Comparison of ENCODE assay signal across 26 cellular contexts in the genomic region with DNA sequence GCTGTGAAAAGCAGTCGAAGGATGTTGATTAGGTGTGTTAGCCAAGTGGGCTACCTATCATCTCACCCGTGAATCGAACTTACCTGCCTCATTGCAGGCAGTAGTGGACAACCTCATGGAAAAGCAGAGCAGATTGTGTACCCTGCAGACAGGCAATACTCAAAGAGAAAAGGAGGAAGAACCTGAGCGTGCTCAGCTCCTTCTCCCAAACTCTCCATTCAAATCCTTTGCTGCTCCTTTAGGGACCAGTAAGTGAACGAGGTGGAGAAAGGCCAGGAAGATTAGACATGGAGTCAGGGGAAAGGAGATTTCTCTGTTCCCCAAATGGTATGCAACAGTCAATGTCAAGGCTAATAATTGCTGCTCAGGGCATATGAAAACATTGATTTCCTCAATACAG. TPM values are rescaled to one million over a fixed set of nuclear protein-coding genes. Genes with fewer than 3 reads are reported as not detected.
"Had no signal": no experiment of that assay in that cellular context is flagged by ENCODE, and none has a peak within 500 bp of the region (broad histone marks: within the 10 kb centered on the region; RNA-seq: fewer than 3 reads in every experiment).

No MANE protein-coding gene starts in this region.

- DNase-seq: naive thymus-derived CD8-positive, alpha-beta T cell; nephron progenitor cell; pancreas; retina; right cardiac atrium; right lobe of liver; sigmoid colon; small intestine; stimulated activated CD4-positive, alpha-beta T cell treated with anti-CD3 and anti-CD28 coated beads, Interleukin-15, amount 100 ng/mL, for 24 hours; stimulated activated CD4-positive, alpha-beta T cell treated with anti-CD3 and anti-CD28 coated beads, Interleukin-2, amount 100 ng/mL, for 24 hours; stimulated activated CD4-positive, alpha-beta T cell treated with anti-CD3 and anti-CD28 coated beads, Interleukin-2, amount 100 ng/mL, for 48 hours; stimulated activated CD4-positive, alpha-beta T cell treated with anti-CD3 and anti-CD28 coated beads, Interleukin-4, amount 100 ng/mL, for 24 hours; stimulated activated naive B cell treated with anti-CD40 and anti-IgM and Interleukin-4, amounts not matched to agents 10 μg/mL and 1 μg/mL and 100 μg/mL, for 72 hours; stimulated activated naive CD4-positive, alpha-beta T cell treated with Interleukin-2 at 50 U/mL for 16 hours; stomach; thyroid gland; trophoblast cell; upper lobe of left lung had no signal

- H3K27ac ChIP-seq: pancreas, prostate gland, right lobe of liver, sigmoid colon, stomach, thoracic aorta, thyroid gland, tibial nerve, upper lobe of left lung, vagina had no signal

- H3K27me3 ChIP-seq: pancreas, right lobe of liver, sigmoid colon, stomach, thyroid gland, tibial nerve, upper lobe of left lung, vagina had no signal

- H3K36me3 ChIP-seq: pancreas, prostate gland, right lobe of liver, sigmoid colon, stomach, thoracic aorta, thyroid gland, tibial nerve, upper lobe of left lung, vagina had no signal

- FAIRE-seq: pancreas, small intestine, urothelium cell line had no signal

- H3K4me1 ChIP-seq: pancreas, prostate gland, right lobe of liver, sigmoid colon, stomach, thyroid gland, tibial nerve, upper lobe of left lung, vagina had no signal

- H3K4me3 ChIP-seq: pancreas, prostate gland, right lobe of liver, sigmoid colon, stomach, thoracic aorta, thyroid gland, tibial nerve, upper lobe of left lung, vagina had no signal

- H3K9me3 ChIP-seq: pancreas, prostate gland, right lobe of liver, sigmoid colon, stomach, thoracic aorta, thyroid gland, tibial nerve, upper lobe of left lung, vagina had no signal

- ATAC-seq: naive thymus-derived CD8-positive, alpha-beta T cell; natural killer cell treated with Interleukin-12 subunit alpha and Interleukin-12 subunit beta and Interleukin-15 and Interleukin-18, amount 100 ng/mL, for 72 hours; pancreas; right cardiac atrium; right lobe of liver; stimulated activated effector memory CD8-positive, alpha-beta T cell treated with anti-CD3 and anti-CD28 coated beads, Interleukin-12 subunit alpha, Interleukin-12 subunit beta, amount 100 ng/mL, for 72 hours; stimulated activated naive B cell treated with anti-CD40 and anti-IgM and Interleukin-4, amounts not matched to agents 10 μg/mL and 1 μg/mL and 100 μg/mL, for 72 hours had no signal

RNA-seq across cellular contexts. Expression of gene MGARP, which starts 57.8 kb away (rescaled TPM):
- total RNA-seq: skeletal muscle tissue, stomach had no signal
